11 cellular contexts compared by ENCODE assay signal in genomic region chr18:54616220-54616848, GRCh38. TPM values are rescaled to one million over a fixed set of nuclear protein-coding genes. Genes with fewer than 3 reads are reported as not detected.
DNase-seq lines count a peak whose midpoint lies in the region; ATAC-seq and TF ChIP-seq lines count a peak whose summit lies in the region.
"Had no signal": no experiment of that assay in that cellular context is flagged by ENCODE, and none has a peak within 500 bp of the region (broad histone marks: within the 10 kb centered on the region; RNA-seq: fewer than 3 reads in every experiment).

No MANE protein-coding gene starts in this region.

- no peaks in the 10 kb centered on the region for H3K4me1 ChIP-seq in ovary (ENCODE audit: insufficient read depth)

- H3K9me3 Mint-ChIP-seq in activated CD8-positive, alpha-beta memory T cell treated with anti-CD3 and anti-CD28 coated beads, Interleukin-2, amount 10 ng/mL, durations not matched to agents 7 days and 5 days (ENCODE audit: low read depth): no peaks in the 10 kb centered on the region
- H3K9me3 Mint-ChIP-seq in stimulated activated memory B cell treated with anti-CD40 and anti-IgM and Interleukin-4, amounts not matched to agents 10 μg/mL and 1 μg/mL and 100 μg/mL, for 72 hours: peaks cover 4% of the 10 kb centered on the region
- H3K9me3 Mint-ChIP-seq: activated naive CD4-positive, alpha-beta T cell treated with anti-CD3 and anti-CD28 coated beads, Interleukin-2, amount 10 ng/mL, durations not matched to agents 7 days and 5 days had no signal

- in situ Hi-C loops in KBM-7 (cut with MboI; ENCODE audit: low pct_unique_long_range_greater_than_20kb, low sequenced_read_pairs): no loop called here

- no peaks in the 10 kb centered on the region for H3K36me3 Mint-ChIP-seq in activated CD8-positive, alpha-beta memory T cell treated with anti-CD3 and anti-CD28 coated beads, Interleukin-2, amount 10 ng/mL, durations not matched to agents 7 days and 5 days
- no peaks in the 10 kb centered on the region for H3K36me3 Mint-ChIP-seq in stimulated activated memory B cell treated with anti-CD40 and anti-IgM and Interleukin-4, amounts not matched to agents 10 μg/mL and 1 μg/mL and 100 μg/mL, for 72 hours
- H3K36me3 Mint-ChIP-seq: activated naive CD4-positive, alpha-beta T cell treated with anti-CD3 and anti-CD28 coated beads, Interleukin-2, amount 10 ng/mL, durations not matched to agents 7 days and 5 days; naive B cell had no signal

- ATAC-seq in activated CD8-positive, alpha-beta memory T cell treated with anti-CD3 and anti-CD28 coated beads, Interleukin-2, amount 10 ng/mL, durations not matched to agents 7 days and 5 days: peak; percentile 45
- ATAC-seq in HG02623 (IDR thresholded peaks at IDR 0.05; ENCODE audit: unreplicated experiment): peak; percentile 80
- ATAC-seq in stimulated activated memory B cell treated with anti-CD40 and anti-IgM and Interleukin-4, amounts not matched to agents 10 μg/mL and 1 μg/mL and 100 μg/mL, for 72 hours: peak; percentile 35

- no peak overlapping the region for H3K27ac ChIP-seq in ovary

- TF ChIP-seq EP300 in ovary (IDR thresholded peaks at IDR 0.05): no peak

- no peak overlapping the region for H3K4me3 Mint-ChIP-seq in activated CD8-positive, alpha-beta memory T cell treated with anti-CD3 and anti-CD28 coated beads, Interleukin-2, amount 10 ng/mL, durations not matched to agents 7 days and 5 days
- H3K4me3 Mint-ChIP-seq in stimulated activated memory B cell treated with anti-CD40 and anti-IgM and Interleukin-4, amounts not matched to agents 10 μg/mL and 1 μg/mL and 100 μg/mL, for 72 hours: no peak overlapping the region
- H3K4me3 Mint-ChIP-seq: activated naive CD4-positive, alpha-beta T cell treated with anti-CD3 and anti-CD28 coated beads, Interleukin-2, amount 10 ng/mL, durations not matched to agents 7 days and 5 days; naive B cell had no signal

- no peaks in the 10 kb centered on the region for H3K36me3 ChIP-seq in ovary

- no peak for DNase-seq in activated CD8-positive, alpha-beta memory T cell treated with anti-CD3 and anti-CD28 coated beads, Interleukin-2, amount 10 ng/mL, durations not matched to agents 7 days and 5 days
- DNase-seq in activated CD8-positive, alpha-beta memory T cell treated with anti-CD3 and anti-CD28 coated beads, Interleukin-2, amount 50 U/mL, for 48 hours: no peak
- DNase-seq in KBM-7 (peak; percentile 85), ovary (no peak), MV-4-11 (lab: John Stamatoyannopoulos, UW) (no peak)
- DNase-seq in activated naive CD4-positive, alpha-beta T cell treated with Interleukin-2 at 50 U/mL for 16 hours: no peak
- DNase-seq: activated naive CD4-positive, alpha-beta T cell treated with anti-CD3 and anti-CD28 coated beads, Interleukin-2, amount 10 ng/mL, durations not matched to agents 7 days and 5 days; hypothalamus; naive B cell had no signal

- H3K27me3 ChIP-seq in ovary: no peaks in the 10 kb centered on the region

- H3K27ac Mint-ChIP-seq in activated CD8-positive, alpha-beta memory T cell treated with anti-CD3 and anti-CD28 coated beads, Interleukin-2, amount 10 ng/mL, durations not matched to agents 7 days and 5 days: no peak overlapping the region
- H3K27ac Mint-ChIP-seq in stimulated activated memory B cell treated with anti-CD40 and anti-IgM and Interleukin-4, amounts not matched to agents 10 μg/mL and 1 μg/mL and 100 μg/mL, for 72 hours: no peak overlapping the region
- H3K27ac Mint-ChIP-seq: activated naive CD4-positive, alpha-beta T cell treated with anti-CD3 and anti-CD28 coated beads, Interleukin-2, amount 10 ng/mL, durations not matched to agents 7 days and 5 days had no signal

- no peak overlapping the region for H3K4me3 ChIP-seq in ovary

- peaks cover 4% of the 10 kb centered on the region for H3K27me3 Mint-ChIP-seq in activated CD8-positive, alpha-beta memory T cell treated with anti-CD3 and anti-CD28 coated beads, Interleukin-2, amount 10 ng/mL, durations not matched to agents 7 days and 5 days
- H3K27me3 Mint-ChIP-seq in stimulated activated memory B cell treated with anti-CD40 and anti-IgM and Interleukin-4, amounts not matched to agents 10 μg/mL and 1 μg/mL and 100 μg/mL, for 72 hours: peaks cover 9% of the 10 kb centered on the region
- H3K27me3 Mint-ChIP-seq: activated naive CD4-positive, alpha-beta T cell treated with anti-CD3 and anti-CD28 coated beads, Interleukin-2, amount 10 ng/mL, durations not matched to agents 7 days and 5 days had no signal

- TF ChIP-seq CTCF in ovary (IDR thresholded peaks at IDR 0.05): no peak

- no peak for TF ChIP-seq POLR2A in ovary (IDR thresholded peaks at IDR 0.05)

- H3K4me1 Mint-ChIP-seq in activated CD8-positive, alpha-beta memory T cell treated with anti-CD3 and anti-CD28 coated beads, Interleukin-2, amount 10 ng/mL, durations not matched to agents 7 days and 5 days: peaks cover 10% of the 10 kb centered on the region
- H3K4me1 Mint-ChIP-seq in stimulated activated memory B cell treated with anti-CD40 and anti-IgM and Interleukin-4, amounts not matched to agents 10 μg/mL and 1 μg/mL and 100 μg/mL, for 72 hours: peaks cover 6% of the 10 kb centered on the region

- 81 to 83% (median 81%) methylated on average over 3 of the region's 3 CpGs for WGBS in ovary, 3 donors

- CTCF ChIA-PET in activated CD8-positive, alpha-beta memory T cell treated with anti-CD3 and anti-CD28 coated beads, Interleukin-2, amount 10 ng/mL, durations not matched to agents 7 days and 5 days (lab: Charles Lee): no interaction called here

- intact Hi-C loops in ovary (cut with DNase I): no loop called here

- H3K9me3 ChIP-seq in ovary: no peaks in the 10 kb centered on the region

RNA-seq across cellular contexts. Expression of gene DYNAP, which starts 25.3 kb away (rescaled TPM):
- total RNA-seq in activated CD8-positive, alpha-beta memory T cell treated with anti-CD3 and anti-CD28 coated beads, Interleukin-2, amount 10 ng/mL, durations not matched to agents 7 days and 5 days: not detected
- total RNA-seq in ovary: not detected
- polyA plus RNA-seq in ovary: not detected
